ENCODE assay signal across 2 cellular contexts in the genomic region with DNA sequence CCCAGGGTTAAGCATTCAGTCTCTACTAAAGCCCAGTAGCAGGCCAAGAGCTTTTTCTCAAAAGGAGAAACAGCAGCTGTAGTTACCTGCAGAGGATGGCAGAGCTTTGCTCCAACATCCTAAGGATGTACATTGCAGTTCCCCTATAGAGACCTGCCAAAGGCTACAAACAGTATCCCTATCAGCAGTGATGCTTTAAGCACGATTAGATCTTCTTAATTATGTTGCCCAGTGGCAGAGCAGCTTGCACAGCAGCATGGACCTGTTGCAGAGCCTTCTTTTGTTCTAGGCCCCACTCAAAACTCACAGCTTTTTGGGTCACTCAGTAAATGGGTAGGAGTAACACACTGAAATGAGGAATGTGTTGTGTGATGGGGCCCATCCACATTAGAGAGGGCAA.
TF ChIP-seq lines count a peak whose summit lies in the region.

No MANE protein-coding gene starts in this region.

TF ChIP-seq in HEK293, 187 proteins besides CTCF, POLR2A, EP300 and RAD21:
- TF ChIP-seq SCRT1 (tag by site-specific recombination; IDR thresholded peaks at IDR 0.05; ENCODE audit: borderline replicate concordance) (no peak), BCL11A (tag by site-specific recombination; IDR thresholded peaks at IDR 0.05; ENCODE audit: low read depth) (no peak), SCRT2 (tag by site-specific recombination; IDR thresholded peaks at IDR 0.05) (0 out of 2 replicates have a peak, but pooled peaks have one; percentile 18), YY1 (tag by site-specific recombination; IDR thresholded peaks at IDR 0.05) (no peak)
- TF ChIP-seq, protein P1, sequence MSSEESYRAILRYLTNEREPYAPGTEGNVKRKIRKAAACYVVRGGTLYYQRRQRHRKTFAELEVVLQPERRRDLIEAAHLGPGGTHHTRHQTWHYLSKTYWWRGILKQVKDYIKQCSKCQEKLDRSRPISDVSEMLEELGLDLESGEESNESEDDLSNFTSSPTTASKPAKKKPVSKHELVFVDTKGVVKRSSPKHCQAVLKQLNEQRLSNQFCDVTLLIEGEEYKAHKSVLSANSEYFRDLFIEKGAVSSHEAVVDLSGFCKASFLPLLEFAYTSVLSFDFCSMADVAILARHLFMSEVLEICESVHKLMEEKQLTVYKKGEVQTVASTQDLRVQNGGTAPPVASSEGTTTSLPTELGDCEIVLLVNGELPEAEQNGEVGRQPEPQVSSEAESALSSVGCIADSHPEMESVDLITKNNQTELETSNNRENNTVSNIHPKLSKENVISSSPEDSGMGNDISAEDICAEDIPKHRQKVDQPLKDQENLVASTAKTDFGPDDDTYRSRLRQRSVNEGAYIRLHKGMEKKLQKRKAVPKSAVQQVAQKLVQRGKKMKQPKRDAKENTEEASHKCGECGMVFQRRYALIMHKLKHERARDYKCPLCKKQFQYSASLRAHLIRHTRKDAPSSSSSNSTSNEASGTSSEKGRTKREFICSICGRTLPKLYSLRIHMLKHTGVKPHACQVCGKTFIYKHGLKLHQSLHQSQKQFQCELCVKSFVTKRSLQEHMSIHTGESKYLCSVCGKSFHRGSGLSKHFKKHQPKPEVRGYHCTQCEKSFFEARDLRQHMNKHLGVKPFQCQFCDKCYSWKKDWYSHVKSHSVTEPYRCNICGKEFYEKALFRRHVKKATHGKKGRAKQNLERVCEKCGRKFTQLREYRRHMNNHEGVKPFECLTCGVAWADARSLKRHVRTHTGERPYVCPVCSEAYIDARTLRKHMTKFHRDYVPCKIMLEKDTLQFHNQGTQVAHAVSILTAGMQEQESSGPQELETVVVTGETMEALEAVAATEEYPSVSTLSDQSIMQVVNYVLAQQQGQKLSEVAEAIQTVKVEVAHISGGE (tag by site-specific recombination; conservative IDR thresholded peaks at IDR 0.05; ENCODE audit: low read depth), result no peak
- TF ChIP-seq, protein P2, sequence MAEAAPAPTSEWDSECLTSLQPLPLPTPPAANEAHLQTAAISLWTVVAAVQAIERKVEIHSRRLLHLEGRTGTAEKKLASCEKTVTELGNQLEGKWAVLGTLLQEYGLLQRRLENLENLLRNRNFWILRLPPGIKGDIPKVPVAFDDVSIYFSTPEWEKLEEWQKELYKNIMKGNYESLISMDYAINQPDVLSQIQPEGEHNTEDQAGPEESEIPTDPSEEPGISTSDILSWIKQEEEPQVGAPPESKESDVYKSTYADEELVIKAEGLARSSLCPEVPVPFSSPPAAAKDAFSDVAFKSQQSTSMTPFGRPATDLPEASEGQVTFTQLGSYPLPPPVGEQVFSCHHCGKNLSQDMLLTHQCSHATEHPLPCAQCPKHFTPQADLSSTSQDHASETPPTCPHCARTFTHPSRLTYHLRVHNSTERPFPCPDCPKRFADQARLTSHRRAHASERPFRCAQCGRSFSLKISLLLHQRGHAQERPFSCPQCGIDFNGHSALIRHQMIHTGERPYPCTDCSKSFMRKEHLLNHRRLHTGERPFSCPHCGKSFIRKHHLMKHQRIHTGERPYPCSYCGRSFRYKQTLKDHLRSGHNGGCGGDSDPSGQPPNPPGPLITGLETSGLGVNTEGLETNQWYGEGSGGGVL (tag by site-specific recombination; IDR thresholded peaks at IDR 0.05), result no peak

TF ChIP-seq in H1, 55 proteins besides CTCF, POLR2A, EP300 and RAD21:
- TF ChIP-seq CHD2 (IDR thresholded peaks at IDR 0.05; ENCODE audit: low read length), result no peak
- no peak for TF ChIP-seq GABPA (IDR thresholded peaks at IDR 0.05; ENCODE audit: borderline replicate concordance, insufficient read depth, low read length)
- TF ChIP-seq FOSL1 (IDR thresholded peaks at IDR 0.05; ENCODE audit: insufficient read depth, low read depth, low read length), result no peak
- TF ChIP-seq, protein P3, sequence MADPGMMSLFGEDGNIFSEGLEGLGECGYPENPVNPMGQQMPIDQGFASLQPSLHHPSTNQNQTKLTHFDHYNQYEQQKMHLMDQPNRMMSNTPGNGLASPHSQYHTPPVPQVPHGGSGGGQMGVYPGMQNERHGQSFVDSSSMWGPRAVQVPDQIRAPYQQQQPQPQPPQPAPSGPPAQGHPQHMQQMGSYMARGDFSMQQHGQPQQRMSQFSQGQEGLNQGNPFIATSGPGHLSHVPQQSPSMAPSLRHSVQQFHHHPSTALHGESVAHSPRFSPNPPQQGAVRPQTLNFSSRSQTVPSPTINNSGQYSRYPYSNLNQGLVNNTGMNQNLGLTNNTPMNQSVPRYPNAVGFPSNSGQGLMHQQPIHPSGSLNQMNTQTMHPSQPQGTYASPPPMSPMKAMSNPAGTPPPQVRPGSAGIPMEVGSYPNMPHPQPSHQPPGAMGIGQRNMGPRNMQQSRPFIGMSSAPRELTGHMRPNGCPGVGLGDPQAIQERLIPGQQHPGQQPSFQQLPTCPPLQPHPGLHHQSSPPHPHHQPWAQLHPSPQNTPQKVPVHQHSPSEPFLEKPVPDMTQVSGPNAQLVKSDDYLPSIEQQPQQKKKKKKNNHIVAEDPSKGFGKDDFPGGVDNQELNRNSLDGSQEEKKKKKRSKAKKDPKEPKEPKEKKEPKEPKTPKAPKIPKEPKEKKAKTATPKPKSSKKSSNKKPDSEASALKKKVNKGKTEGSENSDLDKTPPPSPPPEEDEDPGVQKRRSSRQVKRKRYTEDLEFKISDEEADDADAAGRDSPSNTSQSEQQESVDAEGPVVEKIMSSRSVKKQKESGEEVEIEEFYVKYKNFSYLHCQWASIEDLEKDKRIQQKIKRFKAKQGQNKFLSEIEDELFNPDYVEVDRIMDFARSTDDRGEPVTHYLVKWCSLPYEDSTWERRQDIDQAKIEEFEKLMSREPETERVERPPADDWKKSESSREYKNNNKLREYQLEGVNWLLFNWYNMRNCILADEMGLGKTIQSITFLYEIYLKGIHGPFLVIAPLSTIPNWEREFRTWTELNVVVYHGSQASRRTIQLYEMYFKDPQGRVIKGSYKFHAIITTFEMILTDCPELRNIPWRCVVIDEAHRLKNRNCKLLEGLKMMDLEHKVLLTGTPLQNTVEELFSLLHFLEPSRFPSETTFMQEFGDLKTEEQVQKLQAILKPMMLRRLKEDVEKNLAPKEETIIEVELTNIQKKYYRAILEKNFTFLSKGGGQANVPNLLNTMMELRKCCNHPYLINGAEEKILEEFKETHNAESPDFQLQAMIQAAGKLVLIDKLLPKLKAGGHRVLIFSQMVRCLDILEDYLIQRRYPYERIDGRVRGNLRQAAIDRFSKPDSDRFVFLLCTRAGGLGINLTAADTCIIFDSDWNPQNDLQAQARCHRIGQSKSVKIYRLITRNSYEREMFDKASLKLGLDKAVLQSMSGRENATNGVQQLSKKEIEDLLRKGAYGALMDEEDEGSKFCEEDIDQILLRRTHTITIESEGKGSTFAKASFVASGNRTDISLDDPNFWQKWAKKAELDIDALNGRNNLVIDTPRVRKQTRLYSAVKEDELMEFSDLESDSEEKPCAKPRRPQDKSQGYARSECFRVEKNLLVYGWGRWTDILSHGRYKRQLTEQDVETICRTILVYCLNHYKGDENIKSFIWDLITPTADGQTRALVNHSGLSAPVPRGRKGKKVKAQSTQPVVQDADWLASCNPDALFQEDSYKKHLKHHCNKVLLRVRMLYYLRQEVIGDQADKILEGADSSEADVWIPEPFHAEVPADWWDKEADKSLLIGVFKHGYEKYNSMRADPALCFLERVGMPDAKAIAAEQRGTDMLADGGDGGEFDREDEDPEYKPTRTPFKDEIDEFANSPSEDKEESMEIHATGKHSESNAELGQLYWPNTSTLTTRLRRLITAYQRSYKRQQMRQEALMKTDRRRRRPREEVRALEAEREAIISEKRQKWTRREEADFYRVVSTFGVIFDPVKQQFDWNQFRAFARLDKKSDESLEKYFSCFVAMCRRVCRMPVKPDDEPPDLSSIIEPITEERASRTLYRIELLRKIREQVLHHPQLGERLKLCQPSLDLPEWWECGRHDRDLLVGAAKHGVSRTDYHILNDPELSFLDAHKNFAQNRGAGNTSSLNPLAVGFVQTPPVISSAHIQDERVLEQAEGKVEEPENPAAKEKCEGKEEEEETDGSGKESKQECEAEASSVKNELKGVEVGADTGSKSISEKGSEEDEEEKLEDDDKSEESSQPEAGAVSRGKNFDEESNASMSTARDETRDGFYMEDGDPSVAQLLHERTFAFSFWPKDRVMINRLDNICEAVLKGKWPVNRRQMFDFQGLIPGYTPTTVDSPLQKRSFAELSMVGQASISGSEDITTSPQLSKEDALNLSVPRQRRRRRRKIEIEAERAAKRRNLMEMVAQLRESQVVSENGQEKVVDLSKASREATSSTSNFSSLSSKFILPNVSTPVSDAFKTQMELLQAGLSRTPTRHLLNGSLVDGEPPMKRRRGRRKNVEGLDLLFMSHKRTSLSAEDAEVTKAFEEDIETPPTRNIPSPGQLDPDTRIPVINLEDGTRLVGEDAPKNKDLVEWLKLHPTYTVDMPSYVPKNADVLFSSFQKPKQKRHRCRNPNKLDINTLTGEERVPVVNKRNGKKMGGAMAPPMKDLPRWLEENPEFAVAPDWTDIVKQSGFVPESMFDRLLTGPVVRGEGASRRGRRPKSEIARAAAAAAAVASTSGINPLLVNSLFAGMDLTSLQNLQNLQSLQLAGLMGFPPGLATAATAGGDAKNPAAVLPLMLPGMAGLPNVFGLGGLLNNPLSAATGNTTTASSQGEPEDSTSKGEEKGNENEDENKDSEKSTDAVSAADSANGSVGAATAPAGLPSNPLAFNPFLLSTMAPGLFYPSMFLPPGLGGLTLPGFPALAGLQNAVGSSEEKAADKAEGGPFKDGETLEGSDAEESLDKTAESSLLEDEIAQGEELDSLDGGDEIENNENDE (IDR thresholded peaks at IDR 0.05; ENCODE audit: insufficient replicate concordance, low read length), result no peak
- no peak for TF ChIP-seq CBX5 (IDR thresholded peaks at IDR 0.05; ENCODE audit: low read depth, low read length)
- TF ChIP-seq NRF1 (IDR thresholded peaks at IDR 0.05; ENCODE audit: low read depth, low read length), result no peak
- TF ChIP-seq RXRA (IDR thresholded peaks at IDR 0.05; ENCODE audit: insufficient read depth, low read depth, low read length), result no peak
- TF ChIP-seq TAF7 (optimal IDR thresholded peaks at IDR 0.05; ENCODE audit: borderline replicate concordance, low read depth, low read length), result no peak
- no peak for TF ChIP-seq SRF (IDR thresholded peaks at IDR 0.05; ENCODE audit: low read depth, low read length)
- no peak for TF ChIP-seq POLR2AphosphoS5 (IDR thresholded peaks at IDR 0.05; ENCODE audit: low read depth, low read length)
- no peak for TF ChIP-seq BRCA1 (IDR thresholded peaks at IDR 0.05; ENCODE audit: low read depth, low read length)
- no peak for TF ChIP-seq SUZ12 (IDR thresholded peaks at IDR 0.05; ENCODE audit: low read length)
